8 cellular contexts compared by ENCODE assay signal in the genomic region with DNA sequence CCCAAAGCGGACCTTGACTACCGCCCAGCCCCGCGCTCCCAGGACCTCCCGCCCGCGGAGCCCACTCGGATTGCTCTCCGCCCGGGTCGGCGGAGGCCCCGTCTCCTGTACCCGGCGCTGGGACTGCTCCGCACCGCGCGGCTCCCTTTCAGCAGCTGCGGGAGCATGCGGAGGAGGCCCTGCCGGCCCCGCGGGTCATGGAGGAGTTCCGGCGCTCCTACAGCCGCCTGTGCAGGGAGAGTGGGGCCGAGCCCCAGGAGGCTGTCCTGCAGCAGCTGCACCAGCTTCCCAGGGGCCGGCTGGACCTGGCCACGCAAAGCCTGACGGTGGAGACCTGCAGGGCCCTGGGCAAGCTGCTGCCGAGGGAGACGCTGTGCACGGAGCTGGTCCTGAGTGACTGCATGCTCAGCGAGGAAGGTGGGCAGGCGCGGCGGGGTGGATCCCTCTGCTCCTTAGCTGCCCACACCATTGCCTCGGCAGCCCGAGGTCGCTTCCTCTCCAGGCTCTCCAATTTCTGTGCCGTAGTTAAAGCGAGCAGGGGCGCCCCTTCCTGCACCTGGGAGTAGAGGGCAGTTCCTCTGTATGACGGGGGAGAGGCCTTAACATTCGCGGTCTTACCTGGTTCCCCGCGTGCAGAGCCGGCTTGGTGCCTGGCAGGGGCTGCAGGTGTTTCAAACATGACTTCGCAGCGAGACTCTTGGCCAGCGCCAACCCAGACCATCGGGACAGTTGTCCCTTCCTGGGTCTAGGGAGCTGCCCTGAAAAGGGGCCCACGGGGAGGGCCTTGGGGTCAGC. TPM values are rescaled to one million over a fixed set of nuclear protein-coding genes. Genes with fewer than 3 reads are reported as not detected.
A peak's percentile ranks its signal among the peaks of the same experiment; 100 is the strongest.
DNase-seq lines count a peak whose midpoint lies in the region; ATAC-seq, FAIRE-seq and TF ChIP-seq lines count a peak whose summit lies in the region.

No MANE protein-coding gene starts in this region.

- peak; percentile 38 for FAIRE-seq in GM12891 (lab: Jason Lieb, UNC)

- TF ChIP-seq CTCF in AG09309 (IDR thresholded peaks at IDR 0.05; ENCODE audit: control insufficient read depth, insufficient read depth, low read depth, low read length, missing control alignments) (no peak), WERI-Rb-1 (IDR thresholded peaks at IDR 0.05; ENCODE audit: low read depth, low read length) (no peak), foreskin fibroblast (IDR thresholded peaks at IDR 0.05; ENCODE audit: low read depth, low read length) (no peak), psoas muscle (IDR thresholded peaks at IDR 0.05) (no peak)

- ATAC-seq in HG03520 (IDR thresholded peaks at IDR 0.05; ENCODE audit: unreplicated experiment): peak; percentile 1
- peak in 2 of 4 donors; percentile 0 to 1 for ATAC-seq in psoas muscle
- no peak for ATAC-seq in GM19351 (IDR thresholded peaks at IDR 0.05; ENCODE audit: unreplicated experiment)

- H3K4me3 ChIP-seq in AG09309 (ENCODE audit: control insufficient read depth, low read depth, low read length): peak overlapping the region; percentile 51
- peak overlapping the region; percentile 86 for H3K4me3 ChIP-seq in WERI-Rb-1 (ENCODE audit: low read depth, low read length)
- H3K4me3 ChIP-seq in foreskin fibroblast (ENCODE audit: low read depth in 1 of 2, low read length in 2 of 2): peak overlapping the region; percentile 64 to 67
- H3K4me3 ChIP-seq in psoas muscle: peak overlapping the region; percentile 83

- H3K27ac ChIP-seq in WERI-Rb-1 (peak overlapping the region; percentile 59), psoas muscle (peak overlapping the region; percentile 32)

- no peak for TF ChIP-seq POLR2A in GM12891 (IDR thresholded peaks at IDR 0.05; ENCODE audit: low read depth, low read length)

- H3K36me3 ChIP-seq in WERI-Rb-1: peaks cover 26% of the 10 kb centered on the region
- H3K36me3 ChIP-seq in psoas muscle (ENCODE audit: insufficient read depth in 1 of 2, low read depth in 1 of 2): no peaks in the 10 kb centered on the region

- intact Hi-C loops in psoas muscle (cut with DNase I): no loop called here

- DNase-seq in AG09309 (ENCODE audit: low read depth): no peak
- DNase-seq in GM12891 (ENCODE audit: insufficient read length, low spot score): no peak
- DNase-seq in WERI-Rb-1: peak; percentile 60
- peak in 1 of 2 donors; percentile 52 for DNase-seq in foreskin fibroblast
- DNase-seq in psoas muscle: no peak
- no peak for DNase-seq in inferior parietal cortex (ENCODE audit: extremely low spot score)

- H3K4me1 ChIP-seq in psoas muscle: peaks cover 34% of the 10 kb centered on the region

- H3K27me3 ChIP-seq in WERI-Rb-1 (ENCODE audit: insufficient read depth, low read depth, severe bottlenecking) (no peaks in the 10 kb centered on the region), psoas muscle (ENCODE audit: insufficient read depth in 3 of 3, low read length in 2 of 3) (no peaks in the 10 kb centered on the region)

- H3K9me3 ChIP-seq in WERI-Rb-1 (ENCODE audit: severe bottlenecking): no peaks in the 10 kb centered on the region
- no peaks in the 10 kb centered on the region for H3K9me3 ChIP-seq in psoas muscle

- 6 to 7% (median 7%) methylated on average over 50 to 55 of the region's 55 CpGs for WGBS in psoas muscle, 3 donors

TF ChIP-seq in GM12891, 5 proteins besides CTCF, POLR2A, EP300 and RAD21:
- TF ChIP-seq POU2F2 (IDR thresholded peaks at IDR 0.05; ENCODE audit: low read depth, low read length): no peak

RNA-seq across cellular contexts. Expression of a gene that starts 0.5 kb away (rescaled TPM):
- 8.5 TPM for polyA plus RNA-seq in GM12891 (2012; ENCODE audit: low read depth, missing spikeins)
- 1 to 10 TPM; 1.4 to 3.0 (median 1.9) TPM for total RNA-seq in psoas muscle
- polyA plus RNA-seq in psoas muscle: 1 to 10 TPM; 3.5 to 7.1 (median 4.0) TPM

RNA-seq across cellular contexts. Expression of a gene that starts 1.0 kb away (rescaled TPM):
- 45.7 TPM for polyA plus RNA-seq in GM12891 (2012; ENCODE audit: low read depth, missing spikeins)
- total RNA-seq in psoas muscle: 10 to 100 TPM; 15.9 to 24.6 (median 19.7) TPM
- polyA plus RNA-seq in psoas muscle: 10 to 100 TPM; 53.8 to 79.4 (median 64.4) TPM

RNA-seq across cellular contexts. Expression of a gene that starts 7.8 kb away (rescaled TPM):
- polyA plus RNA-seq in GM12891 (2012; ENCODE audit: low read depth, missing spikeins): 3.3 TPM
- not detected for total RNA-seq in psoas muscle
- polyA plus RNA-seq in psoas muscle: under 1 TPM in 2 of 3 donors, not detected in 1; 0.05 to 0.83 TPM

RNA-seq across cellular contexts. Expression of a gene that starts 13.9 kb away (rescaled TPM):
- 40.2 TPM for polyA plus RNA-seq in GM12891 (2012; ENCODE audit: low read depth, missing spikeins)
- 100 to 1,000 TPM; 111 to 216 (median 155) TPM for total RNA-seq in psoas muscle
- 100 to 1,000 TPM; 117 to 158 (median 147) TPM for polyA plus RNA-seq in psoas muscle

RNA-seq across cellular contexts. Expression of a gene that starts 28.0 kb away (rescaled TPM):
- polyA plus RNA-seq in GM12891 (2012; ENCODE audit: low read depth, missing spikeins): 13.8 TPM
- 10 to 100 TPM; 27.1 to 37.3 (median 29.3) TPM for total RNA-seq in psoas muscle
- 10 to 100 TPM; 31.0 to 40.7 (median 37.3) TPM for polyA plus RNA-seq in psoas muscle
